18 cellular contexts compared by ENCODE assay signal in genomic region chr3:71045212-71045916, GRCh38.
DNase-seq lines count a peak whose midpoint lies in the region; ATAC-seq and TF ChIP-seq lines count a peak whose summit lies in the region.
"Had no signal": no experiment of that assay in that cellular context is flagged by ENCODE, and none has a peak within 500 bp of the region (broad histone marks: within the 10 kb centered on the region; RNA-seq: fewer than 3 reads in every experiment).

No MANE protein-coding gene starts in this region.

- peak in 1 of 2 donors; percentile 6 for ATAC-seq in activated T-cell treated with anti-CD3 and anti-CD28 coated beads, Interleukin-2, amount 50 U/mL, for 72 hours (replicated peaks in 1 of 2)
- ATAC-seq in T-helper 17 cell: no peak
- ATAC-seq in stimulated activated effector memory CD8-positive, alpha-beta T cell treated with anti-CD3 and anti-CD28 coated beads, Interleukin-12 subunit alpha, Interleukin-12 subunit beta, amount 100 ng/mL, for 72 hours: no peak
- ATAC-seq: Panc1, SK-N-SH treated with all-trans-retinoic acid at 6 μM for 48 hours had no signal

- H3K27ac ChIP-seq in esophagus muscularis mucosa (replicated peaks in 1 of 4): peak overlapping the region; percentile 82 to 98 (median 94)
- no peak overlapping the region for H3K27ac ChIP-seq in CD8-positive, alpha-beta memory T cell (ENCODE audit: low read depth, low read length)

- H3K4me1 ChIP-seq in esophagus muscularis mucosa: peaks cover 48 to 100% (median 98%) of the 10 kb centered on the region in 4 donors
- peaks cover 62% of the 10 kb centered on the region for H3K4me1 ChIP-seq in CD8-positive, alpha-beta memory T cell (ENCODE audit: insufficient read depth, low read length)

- H3K9me3 Mint-ChIP-seq in activated T-cell treated with anti-CD3 and anti-CD28 coated beads, Interleukin-2, amount 50 U/mL, for 72 hours: no peaks in the 10 kb centered on the region
- no peaks in the 10 kb centered on the region for H3K9me3 Mint-ChIP-seq in stimulated activated effector memory CD8-positive, alpha-beta T cell treated with anti-CD3 and anti-CD28 coated beads, Interleukin-12 subunit alpha, Interleukin-12 subunit beta, amount 100 ng/mL, for 72 hours
- H3K9me3 Mint-ChIP-seq in CD8-positive, alpha-beta memory T cell: no peaks in the 10 kb centered on the region

- H3K4me3 Mint-ChIP-seq in activated T-cell treated with anti-CD3 and anti-CD28 coated beads, Interleukin-2, amount 50 U/mL, for 72 hours: peak overlapping the region in 1 of 2 donors; percentile 82
- no peak overlapping the region for H3K4me3 Mint-ChIP-seq in T-helper 17 cell
- H3K4me3 Mint-ChIP-seq in stimulated activated effector memory CD8-positive, alpha-beta T cell treated with anti-CD3 and anti-CD28 coated beads, Interleukin-12 subunit alpha, Interleukin-12 subunit beta, amount 100 ng/mL, for 72 hours: no peak overlapping the region
- no peak overlapping the region for H3K4me3 Mint-ChIP-seq in CD8-positive, alpha-beta memory T cell

- POLR2A ChIA-PET in CD8-positive, alpha-beta memory T cell (lab: Charles Lee): no interaction called here

- TF ChIP-seq POLR2A in esophagus muscularis mucosa (IDR thresholded peaks at IDR 0.05; ENCODE audit: low read depth) (no peak), erythroblast (IDR thresholded peaks at IDR 0.05; ENCODE audit: low read length) (no peak)

- CTCF ChIA-PET in CD8-positive, alpha-beta memory T cell (lab: Charles Lee): interaction anchor here (1.1 kb wide), 1 partner anchor 17 kb away, joined by 3 read pairs; no protein-coding TSS in a partner anchor

- no peak for TF ChIP-seq EP300 in esophagus muscularis mucosa (IDR thresholded peaks at IDR 0.05)

- intact Hi-C loops in esophagus muscularis mucosa (cut with DNase I): no loop called here

- no peaks in the 10 kb centered on the region for H3K27me3 Mint-ChIP-seq in activated T-cell treated with anti-CD3 and anti-CD28 coated beads, Interleukin-2, amount 50 U/mL, for 72 hours (ENCODE audit: low read depth)
- H3K27me3 Mint-ChIP-seq in T-helper 17 cell: no peaks in the 10 kb centered on the region
- no peaks in the 10 kb centered on the region for H3K27me3 Mint-ChIP-seq in CD8-positive, alpha-beta memory T cell

- peak overlapping the region; percentile 90 for H3K27ac Mint-ChIP-seq in activated T-cell treated with anti-CD3 and anti-CD28 coated beads, Interleukin-2, amount 50 U/mL, for 72 hours
- peak overlapping the region; percentile 98 for H3K27ac Mint-ChIP-seq in T-helper 17 cell
- H3K27ac Mint-ChIP-seq in stimulated activated effector memory CD8-positive, alpha-beta T cell treated with anti-CD3 and anti-CD28 coated beads, Interleukin-12 subunit alpha, Interleukin-12 subunit beta, amount 100 ng/mL, for 72 hours: peak overlapping the region; percentile 76
- H3K27ac Mint-ChIP-seq in CD8-positive, alpha-beta memory T cell: peak overlapping the region in 2 of 8 donors; percentile 8 to 70

- H3K4me1 Mint-ChIP-seq in activated T-cell treated with anti-CD3 and anti-CD28 coated beads, Interleukin-2, amount 50 U/mL, for 72 hours (ENCODE audit: low read depth): peaks cover 90% of the 10 kb centered on the region
- peaks cover 60% of the 10 kb centered on the region for H3K4me1 Mint-ChIP-seq in T-helper 17 cell
- peaks cover 67% of the 10 kb centered on the region for H3K4me1 Mint-ChIP-seq in stimulated activated effector memory CD8-positive, alpha-beta T cell treated with anti-CD3 and anti-CD28 coated beads, Interleukin-12 subunit alpha, Interleukin-12 subunit beta, amount 100 ng/mL, for 72 hours
- H3K4me1 Mint-ChIP-seq in CD8-positive, alpha-beta memory T cell: peaks cover 26 to 93% (median 76%) of the 10 kb centered on the region in 3 donors

- no peak for TF ChIP-seq CTCF in esophagus muscularis mucosa (IDR thresholded peaks at IDR 0.05)

- H3K27me3 ChIP-seq in esophagus muscularis mucosa: no peaks in the 10 kb centered on the region
- H3K27me3 ChIP-seq in CD8-positive, alpha-beta memory T cell (ENCODE audit: insufficient read depth, low read length, poor library complexity, severe bottlenecking): no peaks in the 10 kb centered on the region

- DNase-seq in activated T-cell treated with anti-CD3 and anti-CD28 coated beads, Interleukin-2, amount 50 U/mL, for 72 hours: no peak
- DNase-seq in activated T-cell treated with anti-CD3 and anti-CD28 coated beads for 4 hours (no peak), T-helper 17 cell (no peak), esophagus muscularis mucosa (ENCODE audit: extremely low spot score) (peak; percentile 50), erythroblast (lab: John Stamatoyannopoulos, UW) (no peak), cerebellum (ENCODE audit: low spot score) (no peak)
- no peak for DNase-seq in stimulated activated effector memory CD8-positive, alpha-beta T cell treated with anti-CD3 and anti-CD28 coated beads, Interleukin-12 subunit alpha, Interleukin-12 subunit beta, amount 100 ng/mL, for 72 hours (ENCODE audit: low spot score in 2 of 2)
- no peak for DNase-seq in CD8-positive, alpha-beta memory T cell
- DNase-seq: activated CD8-positive, alpha-beta memory T cell treated with anti-CD3 and anti-CD28 coated beads, Interleukin-2, amount 50 U/mL, for 48 hours; GF-D8; mesenchymal stem cell; MM.1S; NCI-H187 treated with DMSO at 0.1 percent for 48 hours; NCI-H774; occipital lobe; stimulated activated CD4-positive, alpha-beta T cell treated with anti-CD3 and anti-CD28 coated beads, Interleukin-4, amount 100 ng/mL, for 4 hours had no signal

- H3K9me3 ChIP-seq in T-helper 17 cell (ENCODE audit: control insufficient read depth, low read length, poor library complexity, severe bottlenecking) (no peaks in the 10 kb centered on the region), esophagus muscularis mucosa (no peaks in the 10 kb centered on the region)
- no peaks in the 10 kb centered on the region for H3K9me3 ChIP-seq in CD8-positive, alpha-beta memory T cell (ENCODE audit: low read length)

- 77% methylated on average over 5 of the region's 5 CpGs for WGBS in esophagus muscularis mucosa

- peaks cover 13 to 74% (median 32%) of the 10 kb centered on the region in 4 donors for H3K36me3 ChIP-seq in esophagus muscularis mucosa
- peaks cover 42% of the 10 kb centered on the region for H3K36me3 ChIP-seq in CD8-positive, alpha-beta memory T cell (ENCODE audit: insufficient read depth, low read length)

- no peak overlapping the region for H3K4me3 ChIP-seq in esophagus muscularis mucosa
- H3K4me3 ChIP-seq in CD8-positive, alpha-beta memory T cell (ENCODE audit: low read length): no peak overlapping the region

- peaks cover 33 to 51% of the 10 kb centered on the region in 2 donors for H3K36me3 Mint-ChIP-seq in activated T-cell treated with anti-CD3 and anti-CD28 coated beads, Interleukin-2, amount 50 U/mL, for 72 hours (ENCODE audit: insufficient read depth in 2 of 2)
- H3K36me3 Mint-ChIP-seq in T-helper 17 cell (ENCODE audit: low read depth): peaks cover 10% of the 10 kb centered on the region
- H3K36me3 Mint-ChIP-seq in stimulated activated effector memory CD8-positive, alpha-beta T cell treated with anti-CD3 and anti-CD28 coated beads, Interleukin-12 subunit alpha, Interleukin-12 subunit beta, amount 100 ng/mL, for 72 hours: peaks cover 100% of the 10 kb centered on the region
- H3K36me3 Mint-ChIP-seq in CD8-positive, alpha-beta memory T cell: peaks cover 18 to 97% (median 38%) of the 10 kb centered on the region in 3 donors
